8 cellular contexts compared by ENCODE assay signal in the genomic region with DNA sequence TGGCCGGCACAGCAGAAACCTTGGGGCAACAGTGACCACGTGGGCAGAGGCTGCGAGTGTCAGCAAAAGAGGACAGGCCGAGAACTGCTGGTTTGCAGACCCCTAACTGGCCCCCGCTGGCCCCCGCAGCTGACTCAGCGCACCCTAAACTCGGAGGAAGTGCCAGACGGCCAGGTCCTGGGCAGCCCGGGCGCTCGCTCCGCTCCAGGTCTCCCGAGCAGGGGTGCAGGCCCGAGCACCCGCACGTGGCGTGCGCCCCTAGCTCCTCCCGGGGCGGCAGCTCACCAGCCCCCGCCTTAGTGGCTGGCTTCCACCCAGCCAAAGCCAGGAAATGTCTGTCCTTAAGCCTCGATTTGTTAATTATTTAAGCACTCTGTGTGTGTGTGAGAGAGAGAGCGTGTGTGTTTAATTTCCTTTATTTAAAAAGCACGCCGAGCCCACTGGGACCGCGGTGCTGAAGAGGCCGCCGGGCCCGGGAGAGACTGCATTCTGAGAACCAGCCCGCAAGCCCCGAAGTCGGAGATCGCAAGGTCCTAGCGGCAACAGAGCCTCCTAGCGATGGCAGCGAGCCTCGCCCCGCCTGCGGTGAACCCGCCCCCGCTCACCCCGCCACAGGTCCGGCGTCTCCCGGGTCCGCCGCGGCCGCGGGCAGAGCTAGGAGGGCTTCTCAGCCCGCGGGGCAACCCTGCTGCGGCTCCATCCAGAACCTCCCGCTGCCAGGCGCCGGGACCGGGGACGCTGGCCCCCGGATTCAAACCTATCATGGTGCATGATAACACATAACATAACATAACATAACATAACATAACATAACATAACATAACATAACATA. TPM values are rescaled to one million over a fixed set of nuclear protein-coding genes. Genes with fewer than 3 reads are reported as not detected.
DNase-seq lines count a peak whose midpoint lies in the region; ATAC-seq and TF ChIP-seq lines count a peak whose summit lies in the region.

No MANE protein-coding gene starts in this region.

- H3K27me3 ChIP-seq in lung (ENCODE audit: control insufficient read depth, insufficient read depth), result no peaks in the 10 kb centered on the region

- peak overlapping the region; percentile 78 for H3K4me3 Mint-ChIP-seq in activated CD4-positive, alpha-beta memory T cell treated with anti-CD3 and anti-CD28 coated beads for 36 hours

- DNase-seq in NCI-H2081 (lab: John Stamatoyannopoulos, UW), result peak; percentile 11 to 38
- no peak for DNase-seq in NCI-H2081 treated with DMSO at 0.1 percent for 48 hours (lab: John Stamatoyannopoulos, UW)
- DNase-seq in NCI-H2196 (lab: John Stamatoyannopoulos, UW; ENCODE audit: unreplicated experiment), result peak; percentile 22
- peak; percentile 80 for DNase-seq in activated CD4-positive, alpha-beta memory T cell treated with anti-CD3 and anti-CD28 coated beads for 36 hours
- DNase-seq in effector CD4-positive, alpha-beta T cell, result peak; percentile 30
- peak; percentile 68 for DNase-seq in lung (ENCODE audit: low spot score)
- DNase-seq in stimulated activated CD4-positive, alpha-beta T cell treated with anti-CD3 and anti-CD28 coated beads, TNF-alpha, amount 100 ng/mL, for 24 hours (ENCODE audit: low read depth in 3 of 3), result peak; percentile 21 to 63 (median 22)

- H3K36me3 Mint-ChIP-seq in activated CD4-positive, alpha-beta memory T cell treated with anti-CD3 and anti-CD28 coated beads for 36 hours, result no peaks in the 10 kb centered on the region

- peaks cover 6% of the 10 kb centered on the region for H3K27me3 Mint-ChIP-seq in activated CD4-positive, alpha-beta memory T cell treated with anti-CD3 and anti-CD28 coated beads for 36 hours

- intact Hi-C loops in activated CD4-positive, alpha-beta memory T cell treated with anti-CD3 and anti-CD28 coated beads for 36 hours (cut with micrococcal nuclease), result no loop called here

- H3K4me1 ChIP-seq in lung (ENCODE audit: control insufficient read depth in 2 of 2, insufficient read depth in 2 of 2, low read length in 2 of 2), result peaks cover 0 to 3% of the 10 kb centered on the region in 2 donors

- H3K9me3 ChIP-seq in lung (ENCODE audit: control insufficient read depth in 2 of 2, insufficient read depth in 1 of 2, low read length in 1 of 2), result no peaks in the 10 kb centered on the region

- H3K27ac Mint-ChIP-seq in activated CD4-positive, alpha-beta memory T cell treated with anti-CD3 and anti-CD28 coated beads for 36 hours, result no peak overlapping the region

- H3K36me3 ChIP-seq in lung (ENCODE audit: control insufficient read depth in 2 of 2, insufficient read depth in 2 of 2, low read length in 2 of 2), result no peaks in the 10 kb centered on the region

- TF ChIP-seq CTCF in lung (IDR thresholded peaks at IDR 0.05; ENCODE audit: control extremely low read depth, extremely low read depth), result peak; percentile 31

- POLR2A ChIA-PET in activated CD4-positive, alpha-beta memory T cell treated with anti-CD3 and anti-CD28 coated beads for 36 hours (lab: Charles Lee), result interaction anchor here (1.0 kb wide), 1 partner anchor 8 kb away, joined by 3 read pairs; no protein-coding TSS in a partner anchor

- WGBS in lung, 2 donors, result 0 to 2% methylated on average over 59 to 61 of the region's 61 CpGs

- CTCF ChIA-PET in activated CD4-positive, alpha-beta memory T cell treated with anti-CD3 and anti-CD28 coated beads for 36 hours (lab: Charles Lee), result interaction anchor here (1.2 to 1.7 kb wide), 3 partner anchors 9 to 129 kb away, joined by 3 to 9 read pairs (median 3); no protein-coding TSS in a partner anchor

- peak overlapping the region; percentile 32 for H3K4me3 ChIP-seq in lung

- peak overlapping the region in 1 of 2 donors; percentile 56 for H3K27ac ChIP-seq in lung (ENCODE audit: low read depth in 1 of 2, low read length in 1 of 2)

- peaks cover 20% of the 10 kb centered on the region for H3K4me1 Mint-ChIP-seq in activated CD4-positive, alpha-beta memory T cell treated with anti-CD3 and anti-CD28 coated beads for 36 hours (ENCODE audit: low read depth)

- ATAC-seq in HG02852 (IDR thresholded peaks at IDR 0.05; ENCODE audit: unreplicated experiment) (peak; percentile 86), lung (ENCODE audit: insufficient read depth, low FRiP score) (peak; percentile 90)

- no peaks in the 10 kb centered on the region for H3K9me3 Mint-ChIP-seq in activated CD4-positive, alpha-beta memory T cell treated with anti-CD3 and anti-CD28 coated beads for 36 hours

RNA-seq across cellular contexts. Expression of gene CDKN2AIP, which starts 45.9 kb away (rescaled TPM):
- 10 to 100 TPM; 23.0 to 23.7 TPM for total RNA-seq in activated CD4-positive, alpha-beta memory T cell treated with anti-CD3 and anti-CD28 coated beads for 36 hours
- total RNA-seq in lung, result 10 to 100 TPM; 12.6 to 19.6 TPM
- polyA plus RNA-seq in lung, result 10 to 100 TPM in 1 of 2 donors, 1 to 10 TPM in 1; 9.1 to 10.1 TPM
